Comparison of ENCODE assay signal across 14 cellular contexts in the genomic region with DNA sequence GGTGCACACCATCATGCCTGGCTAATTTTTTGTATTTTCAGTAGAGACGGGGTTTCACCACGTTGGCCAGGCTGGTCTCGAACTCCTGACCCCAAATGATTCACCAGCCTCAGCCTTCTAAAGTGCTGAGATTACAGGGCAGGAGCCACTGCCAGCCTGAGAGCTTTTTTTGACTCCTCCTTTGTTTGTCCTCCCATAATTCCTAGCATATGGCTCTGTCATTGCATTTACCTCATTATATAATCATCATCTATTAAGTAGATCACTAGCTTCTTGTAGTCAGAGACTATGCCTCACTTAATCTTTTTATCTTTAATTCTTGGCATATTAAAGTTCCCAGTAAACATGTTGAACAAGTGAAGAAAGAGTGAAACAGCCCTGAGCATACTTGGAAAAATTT.
DNase-seq lines count a peak whose midpoint lies in the region; ATAC-seq and TF ChIP-seq lines count a peak whose summit lies in the region.
"Had no signal": no experiment of that assay in that cellular context is flagged by ENCODE, and none has a peak within 500 bp of the region (broad histone marks: within the 10 kb centered on the region; RNA-seq: fewer than 3 reads in every experiment).

No MANE protein-coding gene starts in this region.

- CTCF ChIA-PET in activated CD8-positive, alpha-beta T cell treated with anti-CD3 and anti-CD28 coated beads for 36 hours (lab: Charles Lee) = no interaction called here
- CTCF ChIA-PET in activated CD8-positive, alpha-beta T cell treated with anti-CD3 and anti-CD28 coated beads, Interleukin-2, amount 10 ng/mL, durations not matched to agents 7 days and 5 days (lab: Charles Lee) = interaction anchor here (0.7 to 1.2 kb wide), 3 partner anchors 28 to 121 kb away, joined by 3 to 4 read pairs (median 4); a partner anchor contains a TSS
- CTCF ChIA-PET in A673 (lab: Charles Lee) = no interaction called here

- H3K27me3 Mint-ChIP-seq in activated CD8-positive, alpha-beta T cell treated with anti-CD3 and anti-CD28 coated beads for 36 hours = no peaks in the 10 kb centered on the region
- H3K27me3 Mint-ChIP-seq in activated CD8-positive, alpha-beta T cell treated with anti-CD3 and anti-CD28 coated beads, Interleukin-2, amount 10 ng/mL, durations not matched to agents 7 days and 5 days (ENCODE audit: low read depth) = no peaks in the 10 kb centered on the region
- H3K27me3 Mint-ChIP-seq: activated T-helper 17 cell treated with anti-CD3 and anti-CD28 coated beads, Interleukin-2, amount 50 U/mL, for 72 hours had no signal

- H3K79me2 ChIP-seq in fibroblast of lung (ENCODE audit: control insufficient read depth, insufficient read depth, low read length) = no peaks in the 10 kb centered on the region

- TF ChIP-seq CTCF in activated CD8-positive, alpha-beta T cell treated with anti-CD3 and anti-CD28 coated beads for 36 hours (IDR thresholded peaks at IDR 0.05) = no peak
- TF ChIP-seq CTCF in fibroblast of lung (conservative IDR thresholded peaks at IDR 0.05 in 1 of 2, IDR thresholded peaks at IDR 0.05 in 1 of 2; ENCODE audit: low read depth in 1 of 2, low read length in 2 of 2) (no peak), uterus (IDR thresholded peaks at IDR 0.05) (no peak), A673 (conservative IDR thresholded peaks at IDR 0.05; ENCODE audit: low read depth, low read length) (no peak)

- TF ChIP-seq POLR2A in uterus (IDR thresholded peaks at IDR 0.05) = no peak

- BruUV-seq in A673 (replicated peaks; lab: Mats Ljungman, UMichigan) = no TSS peak

- H3K4me1 ChIP-seq in fibroblast of lung (ENCODE audit: control insufficient read depth, extremely low read depth, insufficient read depth, low read length) (no peaks in the 10 kb centered on the region), uterus (no peaks in the 10 kb centered on the region), A673 (ENCODE audit: insufficient read depth, low read length, poor library complexity, severe bottlenecking) (no peaks in the 10 kb centered on the region)

- H3K9me3 ChIP-seq in fibroblast of lung (ENCODE audit: control insufficient read depth, insufficient read depth, low read depth, low read length) = no peaks in the 10 kb centered on the region
- H3K9me3 ChIP-seq in uterus = no peaks in the 10 kb centered on the region
- no peaks in the 10 kb centered on the region for H3K9me3 ChIP-seq in A673 (ENCODE audit: low read depth, low read length, poor library complexity, severe bottlenecking)
- H3K9me3 ChIP-seq: spleen, tibial artery had no signal

- H4K20me1 ChIP-seq in fibroblast of lung (ENCODE audit: control insufficient read depth, extremely low read depth, insufficient read depth, low read length) = no peaks in the 10 kb centered on the region

- H3K4me3 Mint-ChIP-seq in activated CD8-positive, alpha-beta T cell treated with anti-CD3 and anti-CD28 coated beads for 36 hours = no peak overlapping the region
- no peak overlapping the region for H3K4me3 Mint-ChIP-seq in activated CD8-positive, alpha-beta T cell treated with anti-CD3 and anti-CD28 coated beads, Interleukin-2, amount 10 ng/mL, durations not matched to agents 7 days and 5 days
- H3K4me3 Mint-ChIP-seq: activated T-helper 17 cell treated with anti-CD3 and anti-CD28 coated beads, Interleukin-2, amount 50 U/mL, for 72 hours had no signal

- H3K36me3 ChIP-seq in fibroblast of lung (ENCODE audit: control insufficient read depth, insufficient read depth, low read length) (no peaks in the 10 kb centered on the region), uterus (no peaks in the 10 kb centered on the region), A673 (ENCODE audit: insufficient read depth, low read length, poor library complexity, severe bottlenecking) (no peaks in the 10 kb centered on the region)
- H3K36me3 ChIP-seq: tibial artery had no signal

- DNase-seq in activated CD8-positive, alpha-beta T cell treated with anti-CD3 and anti-CD28 coated beads for 36 hours = peak; percentile 9
- DNase-seq in activated CD8-positive, alpha-beta T cell treated with anti-CD3 and anti-CD28 coated beads, Interleukin-2, amount 10 ng/mL, durations not matched to agents 7 days and 5 days = no peak
- peak; percentile 30 for DNase-seq in RPMI7951 (ENCODE audit: low read depth)
- DNase-seq in fibroblast of lung (ENCODE audit: low read depth in 2 of 2) = peak; percentile 27 to 44
- DNase-seq in uterus = no peak
- DNase-seq in A673 (ENCODE audit: low spot score) = no peak
- DNase-seq in germinal center (ENCODE audit: low spot score) = no peak
- DNase-seq: ACHN, DMS 273 treated with DMSO at 0.1 percent for 48 hours, NCI-H2171, spleen, tibial artery had no signal

- H3K9me3 Mint-ChIP-seq in activated CD8-positive, alpha-beta T cell treated with anti-CD3 and anti-CD28 coated beads for 36 hours = no peaks in the 10 kb centered on the region
- no peaks in the 10 kb centered on the region for H3K9me3 Mint-ChIP-seq in activated CD8-positive, alpha-beta T cell treated with anti-CD3 and anti-CD28 coated beads, Interleukin-2, amount 10 ng/mL, durations not matched to agents 7 days and 5 days (ENCODE audit: insufficient read depth)
- H3K9me3 Mint-ChIP-seq: activated T-helper 17 cell treated with anti-CD3 and anti-CD28 coated beads, Interleukin-2, amount 50 U/mL, for 72 hours had no signal

- POLR2A ChIA-PET in activated CD8-positive, alpha-beta T cell treated with anti-CD3 and anti-CD28 coated beads for 36 hours (lab: Charles Lee) = no interaction called here
- POLR2A ChIA-PET in activated CD8-positive, alpha-beta T cell treated with anti-CD3 and anti-CD28 coated beads, Interleukin-2, amount 10 ng/mL, durations not matched to agents 7 days and 5 days (lab: Charles Lee) = interaction anchor here (0.6 kb wide), 1 partner anchor 9 kb away, joined by 3 read pairs; no protein-coding TSS in a partner anchor
- POLR2A ChIA-PET in A673 (lab: Charles Lee; ENCODE audit: low non-redundant PET) = no interaction called here

- H3K27ac ChIP-seq in fibroblast of lung (ENCODE audit: insufficient read depth, low read length) = no peak overlapping the region
- H3K27ac ChIP-seq in uterus = peak overlapping the region; percentile 46 to 62
- H3K27ac ChIP-seq in A673 (ENCODE audit: low read depth, low read length, poor library complexity, severe bottlenecking) = no peak overlapping the region

- H3K27ac Mint-ChIP-seq in activated CD8-positive, alpha-beta T cell treated with anti-CD3 and anti-CD28 coated beads for 36 hours = no peak overlapping the region
- H3K27ac Mint-ChIP-seq in activated CD8-positive, alpha-beta T cell treated with anti-CD3 and anti-CD28 coated beads, Interleukin-2, amount 10 ng/mL, durations not matched to agents 7 days and 5 days = no peak overlapping the region
- H3K27ac Mint-ChIP-seq: activated T-helper 17 cell treated with anti-CD3 and anti-CD28 coated beads, Interleukin-2, amount 50 U/mL, for 72 hours had no signal

- H3K4me3 ChIP-seq in fibroblast of lung (replicated peaks in 1 of 4; ENCODE audit: control extremely low read depth in 1 of 4, insufficient read depth in 1 of 4, low read depth in 3 of 4, low read length in 4 of 4) (no peak overlapping the region), uterus (no peak overlapping the region), A673 (ENCODE audit: low read depth, low read length, poor library complexity, severe bottlenecking) (no peak overlapping the region)
- H3K4me3 ChIP-seq: spleen, tibial artery had no signal

- no peaks in the 10 kb centered on the region for H3K27me3 ChIP-seq in fibroblast of lung (ENCODE audit: control insufficient read depth, insufficient read depth, low read length)
- H3K27me3 ChIP-seq in uterus = no peaks in the 10 kb centered on the region
- H3K27me3 ChIP-seq in A673 (replicated peaks; ENCODE audit: insufficient read depth, low read depth, low read length, poor library complexity) = no peaks in the 10 kb centered on the region
- H3K27me3 ChIP-seq: spleen, tibial artery had no signal

- intact Hi-C loops in activated CD8-positive, alpha-beta T cell treated with anti-CD3 and anti-CD28 coated beads for 36 hours (cut with micrococcal nuclease) = no loop called here
- intact Hi-C loops in uterus (cut with DNase I; ENCODE audit: low total_unique reads) = no loop called here
- intact Hi-C loops in A673 (cut with micrococcal nuclease; ENCODE audit: unreplicated experiment) = no loop called here

- no peaks in the 10 kb centered on the region for H3K36me3 Mint-ChIP-seq in activated CD8-positive, alpha-beta T cell treated with anti-CD3 and anti-CD28 coated beads for 36 hours (ENCODE audit: low read depth)
- peaks cover 6% of the 10 kb centered on the region for H3K36me3 Mint-ChIP-seq in activated CD8-positive, alpha-beta T cell treated with anti-CD3 and anti-CD28 coated beads, Interleukin-2, amount 10 ng/mL, durations not matched to agents 7 days and 5 days (ENCODE audit: low read depth)

- no peak for ATAC-seq in activated CD8-positive, alpha-beta T cell treated with anti-CD3 and anti-CD28 coated beads for 36 hours
- ATAC-seq in activated CD8-positive, alpha-beta T cell treated with anti-CD3 and anti-CD28 coated beads, Interleukin-2, amount 10 ng/mL, durations not matched to agents 7 days and 5 days = no peak
- ATAC-seq in HG03135 (IDR thresholded peaks at IDR 0.05; ENCODE audit: unreplicated experiment) = no peak
- ATAC-seq: activated T-helper 17 cell treated with anti-CD3 and anti-CD28 coated beads, Interleukin-2, amount 50 U/mL, for 72 hours had no signal

- H3K4me1 Mint-ChIP-seq in activated CD8-positive, alpha-beta T cell treated with anti-CD3 and anti-CD28 coated beads for 36 hours (ENCODE audit: low read depth) = peaks cover 8% of the 10 kb centered on the region
- H3K4me1 Mint-ChIP-seq in activated CD8-positive, alpha-beta T cell treated with anti-CD3 and anti-CD28 coated beads, Interleukin-2, amount 10 ng/mL, durations not matched to agents 7 days and 5 days (ENCODE audit: low read depth) = peaks cover 12% of the 10 kb centered on the region

- H2AFZ ChIP-seq in fibroblast of lung (ENCODE audit: low read length) = no peak overlapping the region

- no peak overlapping the region for H3K4me2 ChIP-seq in fibroblast of lung (ENCODE audit: extremely low read depth, insufficient read depth, low read length)

- no peak overlapping the region for H3K9ac ChIP-seq in fibroblast of lung (ENCODE audit: insufficient read depth, low read length)

Comparison
In these comparisons a context has a peak if more than half of its experiments do, and no peak if none do; other contexts are left out.
1. DNase-seq: peak in activated CD8-positive, alpha-beta T cell treated with anti-CD3 and anti-CD28 coated beads for 36 hours (single experiment), RPMI7951 (single experiment) and fibroblast of lung (2 of 2); none in activated CD8-positive, alpha-beta T cell treated with anti-CD3 and anti-CD28 coated beads, Interleukin-2, amount 10 ng/mL, durations not matched to agents 7 days and 5 days (single experiment), uterus (0 of 2), A673 (single experiment) and germinal center (single experiment).
2. H3K27ac ChIP-seq: peak in uterus (2 of 2); none in fibroblast of lung (single experiment) and A673 (single experiment).